In the genomic region with DNA sequence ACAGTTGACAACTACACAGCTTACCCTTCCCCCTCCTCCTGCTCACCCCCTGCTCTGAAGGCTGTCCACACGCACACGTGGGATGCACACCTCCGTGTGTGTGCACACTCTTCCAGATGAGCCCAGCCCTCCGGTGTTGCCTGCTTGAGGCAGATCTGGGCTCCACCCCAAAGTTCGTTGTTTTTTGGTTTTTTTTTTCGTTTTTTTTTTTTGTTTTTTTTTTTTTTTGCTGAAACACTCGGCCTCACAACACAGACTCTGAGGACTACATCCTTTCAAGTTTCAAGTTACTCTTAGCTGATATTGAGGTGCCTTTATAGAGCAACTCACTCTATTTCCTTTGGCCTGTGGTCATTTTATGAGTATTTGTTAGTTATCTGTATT, we compare ENCODE assay signal across 2 cellular contexts.
TF ChIP-seq lines count a peak whose summit lies in the region.

No MANE protein-coding gene starts in this region.

TF ChIP-seq in GM23338, 12 proteins besides CTCF, POLR2A, EP300 and RAD21 (continued from another document):
- TF ChIP-seq, protein P1, sequence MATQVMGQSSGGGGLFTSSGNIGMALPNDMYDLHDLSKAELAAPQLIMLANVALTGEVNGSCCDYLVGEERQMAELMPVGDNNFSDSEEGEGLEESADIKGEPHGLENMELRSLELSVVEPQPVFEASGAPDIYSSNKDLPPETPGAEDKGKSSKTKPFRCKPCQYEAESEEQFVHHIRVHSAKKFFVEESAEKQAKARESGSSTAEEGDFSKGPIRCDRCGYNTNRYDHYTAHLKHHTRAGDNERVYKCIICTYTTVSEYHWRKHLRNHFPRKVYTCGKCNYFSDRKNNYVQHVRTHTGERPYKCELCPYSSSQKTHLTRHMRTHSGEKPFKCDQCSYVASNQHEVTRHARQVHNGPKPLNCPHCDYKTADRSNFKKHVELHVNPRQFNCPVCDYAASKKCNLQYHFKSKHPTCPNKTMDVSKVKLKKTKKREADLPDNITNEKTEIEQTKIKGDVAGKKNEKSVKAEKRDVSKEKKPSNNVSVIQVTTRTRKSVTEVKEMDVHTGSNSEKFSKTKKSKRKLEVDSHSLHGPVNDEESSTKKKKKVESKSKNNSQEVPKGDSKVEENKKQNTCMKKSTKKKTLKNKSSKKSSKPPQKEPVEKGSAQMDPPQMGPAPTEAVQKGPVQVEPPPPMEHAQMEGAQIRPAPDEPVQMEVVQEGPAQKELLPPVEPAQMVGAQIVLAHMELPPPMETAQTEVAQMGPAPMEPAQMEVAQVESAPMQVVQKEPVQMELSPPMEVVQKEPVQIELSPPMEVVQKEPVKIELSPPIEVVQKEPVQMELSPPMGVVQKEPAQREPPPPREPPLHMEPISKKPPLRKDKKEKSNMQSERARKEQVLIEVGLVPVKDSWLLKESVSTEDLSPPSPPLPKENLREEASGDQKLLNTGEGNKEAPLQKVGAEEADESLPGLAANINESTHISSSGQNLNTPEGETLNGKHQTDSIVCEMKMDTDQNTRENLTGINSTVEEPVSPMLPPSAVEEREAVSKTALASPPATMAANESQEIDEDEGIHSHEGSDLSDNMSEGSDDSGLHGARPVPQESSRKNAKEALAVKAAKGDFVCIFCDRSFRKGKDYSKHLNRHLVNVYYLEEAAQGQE (IDR thresholded peaks at IDR 0.05; ENCODE audit: unreplicated experiment) = no peak
- TF ChIP-seq ZNF331 (CRISPR knock-in tag; IDR thresholded peaks at IDR 0.05; ENCODE audit: low read depth) = no peak
- TF ChIP-seq, protein P2, sequence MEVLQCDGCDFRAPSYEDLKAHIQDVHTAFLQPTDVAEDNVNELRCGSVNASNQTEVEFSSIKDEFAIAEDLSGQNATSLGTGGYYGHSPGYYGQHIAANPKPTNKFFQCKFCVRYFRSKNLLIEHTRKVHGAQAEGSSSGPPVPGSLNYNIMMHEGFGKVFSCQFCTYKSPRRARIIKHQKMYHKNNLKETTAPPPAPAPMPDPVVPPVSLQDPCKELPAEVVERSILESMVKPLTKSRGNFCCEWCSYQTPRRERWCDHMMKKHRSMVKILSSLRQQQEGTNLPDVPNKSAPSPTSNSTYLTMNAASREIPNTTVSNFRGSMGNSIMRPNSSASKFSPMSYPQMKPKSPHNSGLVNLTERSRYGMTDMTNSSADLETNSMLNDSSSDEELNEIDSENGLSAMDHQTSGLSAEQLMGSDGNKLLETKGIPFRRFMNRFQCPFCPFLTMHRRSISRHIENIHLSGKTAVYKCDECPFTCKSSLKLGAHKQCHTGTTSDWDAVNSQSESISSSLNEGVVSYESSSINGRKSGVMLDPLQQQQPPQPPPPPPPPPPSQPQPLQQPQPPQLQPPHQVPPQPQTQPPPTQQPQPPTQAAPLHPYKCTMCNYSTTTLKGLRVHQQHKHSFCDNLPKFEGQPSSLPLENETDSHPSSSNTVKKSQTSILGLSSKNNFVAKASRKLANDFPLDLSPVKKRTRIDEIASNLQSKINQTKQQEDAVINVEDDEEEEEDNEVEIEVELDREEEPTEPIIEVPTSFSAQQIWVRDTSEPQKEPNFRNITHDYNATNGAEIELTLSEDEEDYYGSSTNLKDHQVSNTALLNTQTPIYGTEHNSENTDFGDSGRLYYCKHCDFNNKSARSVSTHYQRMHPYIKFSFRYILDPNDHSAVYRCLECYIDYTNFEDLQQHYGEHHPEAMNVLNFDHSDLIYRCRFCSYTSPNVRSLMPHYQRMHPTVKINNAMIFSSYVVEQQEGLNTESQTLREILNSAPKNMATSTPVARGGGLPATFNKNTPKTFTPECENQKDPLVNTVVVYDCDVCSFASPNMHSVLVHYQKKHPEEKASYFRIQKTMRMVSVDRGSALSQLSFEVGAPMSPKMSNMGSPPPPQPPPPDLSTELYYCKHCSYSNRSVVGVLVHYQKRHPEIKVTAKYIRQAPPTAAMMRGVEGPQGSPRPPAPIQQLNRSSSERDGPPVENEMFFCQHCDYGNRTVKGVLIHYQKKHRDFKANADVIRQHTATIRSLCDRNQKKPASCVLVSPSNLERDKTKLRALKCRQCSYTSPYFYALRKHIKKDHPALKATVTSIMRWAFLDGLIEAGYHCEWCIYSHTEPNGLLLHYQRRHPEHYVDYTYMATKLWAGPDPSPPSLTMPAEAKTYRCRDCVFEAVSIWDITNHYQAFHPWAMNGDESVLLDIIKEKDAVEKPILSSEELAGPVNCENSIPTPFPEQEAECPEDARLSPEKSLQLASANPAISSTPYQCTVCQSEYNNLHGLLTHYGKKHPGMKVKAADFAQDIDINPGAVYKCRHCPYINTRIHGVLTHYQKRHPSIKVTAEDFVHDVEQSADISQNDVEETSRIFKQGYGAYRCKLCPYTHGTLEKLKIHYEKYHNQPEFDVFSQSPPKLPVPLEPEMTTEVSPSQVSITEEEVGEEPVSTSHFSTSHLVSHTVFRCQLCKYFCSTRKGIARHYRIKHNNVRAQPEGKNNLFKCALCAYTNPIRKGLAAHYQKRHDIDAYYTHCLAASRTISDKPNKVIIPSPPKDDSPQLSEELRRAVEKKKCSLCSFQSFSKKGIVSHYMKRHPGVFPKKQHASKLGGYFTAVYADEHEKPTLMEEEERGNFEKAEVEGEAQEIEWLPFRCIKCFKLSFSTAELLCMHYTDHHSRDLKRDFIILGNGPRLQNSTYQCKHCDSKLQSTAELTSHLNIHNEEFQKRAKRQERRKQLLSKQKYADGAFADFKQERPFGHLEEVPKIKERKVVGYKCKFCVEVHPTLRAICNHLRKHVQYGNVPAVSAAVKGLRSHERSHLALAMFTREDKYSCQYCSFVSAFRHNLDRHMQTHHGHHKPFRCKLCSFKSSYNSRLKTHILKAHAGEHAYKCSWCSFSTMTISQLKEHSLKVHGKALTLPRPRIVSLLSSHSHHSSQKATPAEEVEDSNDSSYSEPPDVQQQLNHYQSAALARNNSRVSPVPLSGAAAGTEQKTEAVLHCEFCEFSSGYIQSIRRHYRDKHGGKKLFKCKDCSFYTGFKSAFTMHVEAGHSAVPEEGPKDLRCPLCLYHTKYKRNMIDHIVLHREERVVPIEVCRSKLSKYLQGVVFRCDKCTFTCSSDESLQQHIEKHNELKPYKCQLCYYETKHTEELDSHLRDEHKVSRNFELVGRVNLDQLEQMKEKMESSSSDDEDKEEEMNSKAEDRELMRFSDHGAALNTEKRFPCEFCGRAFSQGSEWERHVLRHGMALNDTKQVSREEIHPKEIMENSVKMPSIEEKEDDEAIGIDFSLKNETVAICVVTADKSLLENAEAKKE (CRISPR knock-in tag; IDR thresholded peaks at IDR 0.05) = no peak
- no peak for TF ChIP-seq EZH2 (IDR thresholded peaks at IDR 0.05; ENCODE audit: low read depth, unreplicated experiment)
- no peak for TF ChIP-seq EZH2phosphoT487 (IDR thresholded peaks at IDR 0.05; ENCODE audit: unreplicated experiment)
- no peak for TF ChIP-seq STAT1 (IDR thresholded peaks at IDR 0.05; ENCODE audit: unreplicated experiment)
- TF ChIP-seq NANOG (IDR thresholded peaks at IDR 0.05; ENCODE audit: borderline replicate concordance) = no peak
- TF ChIP-seq, protein P3, sequence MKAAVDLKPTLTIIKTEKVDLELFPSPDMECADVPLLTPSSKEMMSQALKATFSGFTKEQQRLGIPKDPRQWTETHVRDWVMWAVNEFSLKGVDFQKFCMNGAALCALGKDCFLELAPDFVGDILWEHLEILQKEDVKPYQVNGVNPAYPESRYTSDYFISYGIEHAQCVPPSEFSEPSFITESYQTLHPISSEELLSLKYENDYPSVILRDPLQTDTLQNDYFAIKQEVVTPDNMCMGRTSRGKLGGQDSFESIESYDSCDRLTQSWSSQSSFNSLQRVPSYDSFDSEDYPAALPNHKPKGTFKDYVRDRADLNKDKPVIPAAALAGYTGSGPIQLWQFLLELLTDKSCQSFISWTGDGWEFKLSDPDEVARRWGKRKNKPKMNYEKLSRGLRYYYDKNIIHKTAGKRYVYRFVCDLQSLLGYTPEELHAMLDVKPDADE (IDR thresholded peaks at IDR 0.05) = no peak
- TF ChIP-seq POLR2AphosphoS5 (IDR thresholded peaks at IDR 0.05; ENCODE audit: low read depth) = no peak

TF ChIP-seq in H1, 55 proteins besides CTCF, POLR2A, EP300 and RAD21 (continued from another document):
- TF ChIP-seq, protein P4, sequence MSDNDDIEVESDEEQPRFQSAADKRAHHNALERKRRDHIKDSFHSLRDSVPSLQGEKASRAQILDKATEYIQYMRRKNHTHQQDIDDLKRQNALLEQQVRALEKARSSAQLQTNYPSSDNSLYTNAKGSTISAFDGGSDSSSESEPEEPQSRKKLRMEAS (IDR thresholded peaks at IDR 0.05) = no peak
- no peak for TF ChIP-seq TEAD4 (IDR thresholded peaks at IDR 0.05; ENCODE audit: low read depth, low read length)
- no peak for TF ChIP-seq SAP30 (IDR thresholded peaks at IDR 0.05; ENCODE audit: insufficient read depth, insufficient replicate concordance, low read length)
- no peak for TF ChIP-seq RFX5 (IDR thresholded peaks at IDR 0.05; ENCODE audit: borderline replicate concordance, low read depth, low read length)
- no peak for TF ChIP-seq CREB1 (IDR thresholded peaks at IDR 0.05)
- TF ChIP-seq CHD2 (IDR thresholded peaks at IDR 0.05; ENCODE audit: low read length) = no peak
- TF ChIP-seq CTBP2 (IDR thresholded peaks at IDR 0.05; ENCODE audit: borderline replicate concordance, insufficient read depth, insufficient read length, low read length) = no peak
- TF ChIP-seq, protein P5, sequence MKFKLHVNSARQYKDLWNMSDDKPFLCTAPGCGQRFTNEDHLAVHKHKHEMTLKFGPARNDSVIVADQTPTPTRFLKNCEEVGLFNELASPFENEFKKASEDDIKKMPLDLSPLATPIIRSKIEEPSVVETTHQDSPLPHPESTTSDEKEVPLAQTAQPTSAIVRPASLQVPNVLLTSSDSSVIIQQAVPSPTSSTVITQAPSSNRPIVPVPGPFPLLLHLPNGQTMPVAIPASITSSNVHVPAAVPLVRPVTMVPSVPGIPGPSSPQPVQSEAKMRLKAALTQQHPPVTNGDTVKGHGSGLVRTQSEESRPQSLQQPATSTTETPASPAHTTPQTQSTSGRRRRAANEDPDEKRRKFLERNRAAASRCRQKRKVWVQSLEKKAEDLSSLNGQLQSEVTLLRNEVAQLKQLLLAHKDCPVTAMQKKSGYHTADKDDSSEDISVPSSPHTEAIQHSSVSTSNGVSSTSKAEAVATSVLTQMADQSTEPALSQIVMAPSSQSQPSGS (IDR thresholded peaks at IDR 0.05; ENCODE audit: low read length) = no peak
- TF ChIP-seq TCF12 (IDR thresholded peaks at IDR 0.05; ENCODE audit: low read depth, low read length) = no peak
- no peak for TF ChIP-seq CEBPB (IDR thresholded peaks at IDR 0.05; ENCODE audit: low read depth, low read length)
- no peak for TF ChIP-seq NRF1 (IDR thresholded peaks at IDR 0.05; ENCODE audit: low read depth, low read length)
- TF ChIP-seq POU5F1 (IDR thresholded peaks at IDR 0.05; ENCODE audit: low read depth, low read length) = no peak
